8 cellular contexts compared by ENCODE assay signal in genomic region chr12:6850796-6851152, GRCh38. TPM values are rescaled to one million over a fixed set of nuclear protein-coding genes. Genes with fewer than 3 reads are reported as not detected.
A peak's percentile ranks its signal among the peaks of the same experiment; 100 is the strongest.
DNase-seq lines count a peak whose midpoint lies in the region; ATAC-seq and TF ChIP-seq lines count a peak whose summit lies in the region.

No MANE protein-coding gene starts in this region.

- intact Hi-C loops in mucosa of descending colon (cut with DNase I, micrococcal nuclease) = no loop called here

- peak overlapping the region; percentile 82 for H3K4me3 ChIP-seq in AG09309 (ENCODE audit: control insufficient read depth, low read depth, low read length)
- peak overlapping the region; percentile 27 to 96 for H3K4me3 ChIP-seq in cardiac fibroblast (replicated peaks in 1 of 2; ENCODE audit: low read depth in 2 of 2, low read length in 2 of 2)
- H3K4me3 ChIP-seq in mucosa of descending colon = peak overlapping the region; percentile 33

- H3K9me3 ChIP-seq in mucosa of descending colon = no peaks in the 10 kb centered on the region

- DNase-seq in AG09309 (ENCODE audit: low read depth) (no peak), cardiac fibroblast (ENCODE audit: low read depth in 2 of 2) (no peak), mucosa of descending colon (peak in 2 of 3 donors; percentile 71 to 81), inferior parietal cortex (ENCODE audit: extremely low spot score) (no peak), DMS153 (lab: John Stamatoyannopoulos, UW) (no peak), CD1c-positive myeloid dendritic cell (ENCODE audit: extremely low spot score) (no peak), NCI-H1105 treated with DMSO at 0.1 percent for 48 hours (lab: John Stamatoyannopoulos, UW) (no peak)

- no peak for TF ChIP-seq EP300 in Ishikawa (IDR thresholded peaks at IDR 0.05; ENCODE audit: borderline replicate concordance)

- no peak for TF ChIP-seq RAD21 in Ishikawa (IDR thresholded peaks at IDR 0.05; ENCODE audit: low read depth)

- no peaks in the 10 kb centered on the region for H3K36me3 ChIP-seq in mucosa of descending colon (ENCODE audit: low read depth)

- ATAC-seq in mucosa of descending colon = peak; percentile 4

- peaks cover 19% of the 10 kb centered on the region for H3K4me1 ChIP-seq in mucosa of descending colon (ENCODE audit: low read depth)

- no peak for TF ChIP-seq CTCF in AG09309 (IDR thresholded peaks at IDR 0.05; ENCODE audit: control insufficient read depth, insufficient read depth, low read depth, low read length, missing control alignments)
- TF ChIP-seq CTCF in cardiac fibroblast (IDR thresholded peaks at IDR 0.05; ENCODE audit: low read depth, low read length) = no peak
- no peak for TF ChIP-seq CTCF in mucosa of descending colon (IDR thresholded peaks at IDR 0.05)

TF ChIP-seq in Ishikawa, 13 proteins besides CTCF, POLR2A, EP300 and RAD21:
- TF ChIP-seq EGR1 (IDR thresholded peaks at IDR 0.05) (no peak), USF1 (IDR thresholded peaks at IDR 0.05) (no peak), TCF12 (IDR thresholded peaks at IDR 0.05; ENCODE audit: low read depth) (no peak), REST (IDR thresholded peaks at IDR 0.05; ENCODE audit: low read depth) (no peak), CEBPB (IDR thresholded peaks at IDR 0.05) (0 out of 2 replicates have a peak, but pooled peaks have one; percentile 1), CREB1 (IDR thresholded peaks at IDR 0.05; ENCODE audit: low read depth) (no peak), FOXM1 (IDR thresholded peaks at IDR 0.05; ENCODE audit: borderline replicate concordance, low read depth) (no peak)

RNA-seq across cellular contexts. Expression of gene CDCA3, which starts 0.3 kb away (rescaled TPM):
- total RNA-seq in mucosa of descending colon = 10 to 100 TPM in 1 of 3 donors, 1 to 10 TPM in 2; 2.8 to 15.3 (median 5.2) TPM

RNA-seq across cellular contexts. Expression of gene USP5, which starts 1.2 kb away (rescaled TPM):
- 10 to 100 TPM; 65.9 to 80.7 (median 79.7) TPM for total RNA-seq in mucosa of descending colon

RNA-seq across cellular contexts. Expression of gene GNB3, which starts 10.0 kb away (rescaled TPM):
- 1 to 10 TPM in 1 of 3 donors, under 1 TPM in 2; 0.38 to 5.3 (median 0.96) TPM for total RNA-seq in mucosa of descending colon

RNA-seq across cellular contexts. Expression of gene TPI1, which starts 16.6 kb away (rescaled TPM):
- 100 to 1,000 TPM; 408 to 766 (median 700) TPM for total RNA-seq in mucosa of descending colon

RNA-seq across cellular contexts. Expression of gene SPSB2, which starts 22.3 kb away (rescaled TPM):
- total RNA-seq in mucosa of descending colon = 10 to 100 TPM in 2 of 3 donors, 1 to 10 TPM in 1; 9.7 to 11.7 (median 10.6) TPM

Comparison
In these comparisons a context has a peak if more than half of its experiments do, and no peak if none do; other contexts are left out.
1. DNase-seq: peak in mucosa of descending colon (2 of 3); none in AG09309 (single experiment), cardiac fibroblast (0 of 2), inferior parietal cortex (single experiment), DMS153 (single experiment), CD1c-positive myeloid dendritic cell (single experiment) and NCI-H1105 treated with DMSO at 0.1 percent for 48 hours (single experiment).
2. Peak in every context shown above with its lines, with median percentiles within 50 percentile points of each other: H3K4me3 ChIP-seq.